ENCODE assay signal across 23 cellular contexts in genomic region chr1:90346757-90347156, GRCh38.
"Had no signal": no experiment of that assay in that cellular context is flagged by ENCODE, and none has a peak within 500 bp of the region (broad histone marks: within the 10 kb centered on the region; RNA-seq: fewer than 3 reads in every experiment).

No MANE protein-coding gene starts in this region.

- H3K4me1 Mint-ChIP-seq: endodermal cell had no signal

- H3K27ac ChIP-seq: coronary artery, dorsolateral prefrontal cortex, epithelial cell of prostate, esophagus muscularis mucosa, esophagus squamous epithelium, foreskin keratinocyte, gastrocnemius medialis, gastroesophageal sphincter, heart left ventricle, heart right ventricle had no signal

- H3K27me3 ChIP-seq: esophagus muscularis mucosa, foreskin keratinocyte, gastrocnemius medialis, gastroesophageal sphincter, heart left ventricle had no signal

- H3K27me3 Mint-ChIP-seq: effector memory CD8-positive, alpha-beta T cell had no signal

- DNase-seq: cortex of kidney; dermis blood vessel endothelial cell; dorsolateral prefrontal cortex; effector CD4-positive, alpha-beta T cell; effector CD8-positive, alpha-beta T cell; effector memory CD4-positive, alpha-beta T cell; effector memory CD8-positive, alpha-beta T cell; endodermal cell; erythroblast; esophagus squamous epithelium; foreskin fibroblast; foreskin keratinocyte; foreskin melanocyte; gastrocnemius medialis; glutamatergic neuron; head of caudate nucleus; heart left ventricle; heart right ventricle had no signal

- H3K36me3 ChIP-seq: esophagus muscularis mucosa, esophagus squamous epithelium, gastrocnemius medialis, gastroesophageal sphincter, heart left ventricle, heart right ventricle had no signal

- H3K4me1 ChIP-seq: esophagus muscularis mucosa, foreskin keratinocyte, gastrocnemius medialis, gastroesophageal sphincter, heart left ventricle, heart right ventricle had no signal

- H3K4me3 Mint-ChIP-seq: dendritic cell treated with granulocyte-macrophage colony-stimulating factor and Interleukin-4, amounts not matched to agents 40 ng/mL and 50 ng/mL, for 4 days; effector memory CD8-positive, alpha-beta T cell; endodermal cell had no signal

- H3K27ac Mint-ChIP-seq: dendritic cell treated with granulocyte-macrophage colony-stimulating factor and Interleukin-4, amounts not matched to agents 40 ng/mL and 50 ng/mL, for 4 days; effector memory CD8-positive, alpha-beta T cell; endodermal cell had no signal

- H3K4me3 ChIP-seq: coronary artery, dorsolateral prefrontal cortex, esophagus muscularis mucosa, esophagus squamous epithelium, gastrocnemius medialis, gastroesophageal sphincter, heart left ventricle, heart right ventricle had no signal

- ATAC-seq: effector memory CD8-positive, alpha-beta T cell; foreskin keratinocyte; gastrocnemius medialis; gastroesophageal sphincter; heart left ventricle; heart right ventricle had no signal

- H3K9me3 ChIP-seq: gastrocnemius medialis had no signal
